ENCODE assay signal across 12 cellular contexts in genomic region chr3:190443257-190443656, GRCh38. TPM values are rescaled to one million over a fixed set of nuclear protein-coding genes. Genes with fewer than 3 reads are reported as not detected.
DNase-seq lines count a peak whose midpoint lies in the region; ATAC-seq and TF ChIP-seq lines count a peak whose summit lies in the region.
"Had no signal": no experiment of that assay in that cellular context is flagged by ENCODE, and none has a peak within 500 bp of the region (broad histone marks: within the 10 kb centered on the region; RNA-seq: fewer than 3 reads in every experiment).

No MANE protein-coding gene starts in this region.

- H3K9me3 Mint-ChIP-seq in HFFc6: no peaks in the 10 kb centered on the region
- H3K9me3 Mint-ChIP-seq: T-helper 1 cell treated with Interleukin-12 subunit alpha and Interleukin-12 subunit beta and Interleukin-4 antibody, amounts not matched to agents 30 μg/mL and 1 μg/mL, for 36 hours had no signal

- TF ChIP-seq CTCF in HFFc6 (IDR thresholded peaks at IDR 0.05): peak; percentile 76
- peak in 2 of 4 experiments; percentile 5 to 22 for TF ChIP-seq CTCF in uterus (IDR thresholded peaks at IDR 0.05)

- H3K27me3 Mint-ChIP-seq in HFFc6 (ENCODE audit: insufficient read depth): peaks cover 2% of the 10 kb centered on the region; the same call in 1 of the 2 replicates

- DNase-seq in HFFc6 (no peak), foreskin melanocyte (peak; percentile 66), NCI-H2227 treated with DMSO at 0.1 percent for 48 hours (lab: John Stamatoyannopoulos, UW) (no peak), uterus (no peak), D341Med (ENCODE audit: low spot score) (no peak)
- DNase-seq: activated T-cell treated with anti-CD3 and anti-CD28 coated beads, Interleukin-2, amount 50 U/mL, for 48 hours; effector memory CD4-positive, alpha-beta T cell; NCI-H1092 had no signal

- ATAC-seq in SK-N-SH treated with all-trans-retinoic acid at 6 μM for 48 hours: peak; percentile 47; the same call in 1 of the 3 replicates
- no peak for ATAC-seq in HG03280 (IDR thresholded peaks at IDR 0.05; ENCODE audit: unreplicated experiment)

- no peak for TF ChIP-seq POLR2A in uterus (IDR thresholded peaks at IDR 0.05)

- H3K36me3 ChIP-seq in ACC112 (ENCODE audit: insufficient read depth, low read length) (no peaks in the 10 kb centered on the region), uterus (no peaks in the 10 kb centered on the region)

- no peaks in the 10 kb centered on the region for H3K27me3 ChIP-seq in ACC112 (ENCODE audit: insufficient read depth, low read length)
- H3K27me3 ChIP-seq in uterus: no peaks in the 10 kb centered on the region

- H3K9me3 ChIP-seq in uterus: no peaks in the 10 kb centered on the region

- no peaks in the 10 kb centered on the region for H3K79me2 ChIP-seq in ACC112 (ENCODE audit: control insufficient read depth, insufficient read depth, low read length, unreplicated experiment)

- no peak overlapping the region for H3K27ac Mint-ChIP-seq in HFFc6
- H3K27ac Mint-ChIP-seq: T-helper 1 cell treated with Interleukin-12 subunit alpha and Interleukin-12 subunit beta and Interleukin-4 antibody, amounts not matched to agents 30 μg/mL and 1 μg/mL, for 36 hours had no signal

- H3K4me3 Mint-ChIP-seq in HFFc6: no peak overlapping the region
- H3K4me3 Mint-ChIP-seq: T-helper 1 cell treated with Interleukin-12 subunit alpha and Interleukin-12 subunit beta and Interleukin-4 antibody, amounts not matched to agents 30 μg/mL and 1 μg/mL, for 36 hours had no signal

- H3K4me3 ChIP-seq in ACC112 (ENCODE audit: low read depth, low read length): no peak overlapping the region
- H3K4me3 ChIP-seq in uterus: no peak overlapping the region

- intact Hi-C loops in uterus (cut with DNase I; ENCODE audit: low total_unique reads): no loop called here

- no peaks in the 10 kb centered on the region for H3K4me1 ChIP-seq in ACC112 (ENCODE audit: control insufficient read depth, insufficient read depth, low read length, unreplicated experiment)
- H3K4me1 ChIP-seq in uterus: no peaks in the 10 kb centered on the region

- H3K4me1 Mint-ChIP-seq in HFFc6 (ENCODE audit: low read depth): peaks cover 31% of the 10 kb centered on the region

- H3K27ac ChIP-seq in ACC112 (ENCODE audit: low read depth, low read length) (no peak overlapping the region), uterus (no peak overlapping the region)

- H2AFZ ChIP-seq in ACC112 (ENCODE audit: low read length, unreplicated experiment): peak overlapping the region; percentile 45

- no peaks in the 10 kb centered on the region for H3K36me3 Mint-ChIP-seq in HFFc6 (ENCODE audit: low read depth)

TF ChIP-seq in SK-N-SH treated with all-trans-retinoic acid at 6 μM for 48 hours, 23 proteins besides CTCF, POLR2A, EP300 and RAD21:
- TF ChIP-seq TCF4 (CRISPR knock-in tag; IDR thresholded peaks at IDR 0.05; ENCODE audit: borderline replicate concordance) (no peak), ISL1 (CRISPR knock-in tag; IDR thresholded peaks at IDR 0.05) (no peak), CSDC2 (CRISPR knock-in tag; IDR thresholded peaks at IDR 0.05) (no peak), CSRNP3 (CRISPR knock-in tag; IDR thresholded peaks at IDR 0.05) (no peak), PATZ1 (CRISPR knock-in tag; IDR thresholded peaks at IDR 0.05; ENCODE audit: borderline replicate concordance) (no peak), OSR1 (CRISPR knock-in tag; IDR thresholded peaks at IDR 0.05) (no peak), SNAI2 (CRISPR knock-in tag; IDR thresholded peaks at IDR 0.05) (no peak), TSHZ2 (CRISPR knock-in tag; IDR thresholded peaks at IDR 0.05) (no peak), TOX (CRISPR knock-in tag; IDR thresholded peaks at IDR 0.05; ENCODE audit: borderline replicate concordance) (no peak), ESRRG (CRISPR knock-in tag; IDR thresholded peaks at IDR 0.05) (no peak), ARNTL (CRISPR knock-in tag; IDR thresholded peaks at IDR 0.05; ENCODE audit: borderline replicate concordance, low read depth) (no peak), ZFP3 (CRISPR knock-in tag; IDR thresholded peaks at IDR 0.05) (no peak), ZNF565 (CRISPR knock-in tag; conservative IDR thresholded peaks at IDR 0.05; ENCODE audit: low read depth) (no peak), BACH2 (CRISPR knock-in tag; IDR thresholded peaks at IDR 0.05; ENCODE audit: borderline replicate concordance) (no peak), ZNF8 (CRISPR knock-in tag; IDR thresholded peaks at IDR 0.05) (no peak)

RNA-seq across cellular contexts. Expression of gene TMEM207, which starts 6.4 kb away (rescaled TPM):
- not detected for total RNA-seq in HFFc6 (2021; fragmentation: NEBNext Ultra II Directional; extraction: Animal tissue kit (Norgen Biotek cat#: 25700))
- not detected for total RNA-seq in uterus

RNA-seq across cellular contexts. Expression of gene CLDN16, which starts 55.3 kb away (rescaled TPM):
- under 1 TPM in 2 of 6 experiments, not detected in 4; 0.05 to 0.07 TPM for total RNA-seq in HFFc6 (2021; fragmentation: NEBNext Ultra II Directional; extraction: Animal tissue kit (Norgen Biotek cat#: 25700))
- under 1 TPM in 2 of 4 donors, not detected in 2; 0.07 to 0.58 TPM for total RNA-seq in uterus
